In genomic region chr5:150454492-150455229, GRCh38 we compare ENCODE assay signal across 25 cellular contexts. TPM values are rescaled to one million over a fixed set of nuclear protein-coding genes. Genes with fewer than 3 reads are reported as not detected.
"Had no signal": no experiment of that assay in that cellular context is flagged by ENCODE, and none has a peak within 500 bp of the region (broad histone marks: within the 10 kb centered on the region; RNA-seq: fewer than 3 reads in every experiment).

No MANE protein-coding gene starts in this region.

- H2AFZ ChIP-seq: hepatocyte, neural progenitor cell had no signal

- H3K27me3 ChIP-seq: colonic mucosa, dorsolateral prefrontal cortex, hepatocyte, neural progenitor cell, tibial artery had no signal

- H3K4me3 Mint-ChIP-seq: activated CD4-positive, alpha-beta memory T cell treated with anti-CD3 and anti-CD28 coated beads, Interleukin-2, amount 10 ng/mL, durations not matched to agents 7 days and 5 days; activated CD4-positive, alpha-beta T cell treated with anti-CD3 and anti-CD28 coated beads, Interleukin-2, amount 10 ng/mL, durations not matched to agents 24 days and 14 days; activated naive CD4-positive, alpha-beta T cell treated with anti-CD3 and anti-CD28 coated beads, Interleukin-2, amount 10 ng/mL, durations not matched to agents 7 days and 5 days; activated T-cell treated with anti-CD3 and anti-CD28 coated beads, Interleukin-2, amount 50 U/mL, for 72 hours; effector memory CD8-positive, alpha-beta T cell; immature natural killer cell; mesothelial cell of epicardium; naive thymus-derived CD8-positive, alpha-beta T cell; neural progenitor cell; stimulated activated naive CD8-positive, alpha-beta T cell treated with anti-CD3 and anti-CD28 coated beads, Interleukin-15, Interleukin-2, amounts not matched to agents 100 ng/mL and 50 ng/mL, for 24 hours had no signal

- H3K36me3 Mint-ChIP-seq: activated naive CD4-positive, alpha-beta T cell treated with anti-CD3 and anti-CD28 coated beads, Interleukin-2, amount 10 ng/mL, durations not matched to agents 7 days and 5 days; immature natural killer cell; naive thymus-derived CD8-positive, alpha-beta T cell; neural progenitor cell had no signal

- H3K9me3 Mint-ChIP-seq: activated CD4-positive, alpha-beta memory T cell treated with anti-CD3 and anti-CD28 coated beads, Interleukin-2, amount 10 ng/mL, durations not matched to agents 7 days and 5 days; activated CD4-positive, alpha-beta T cell treated with anti-CD3 and anti-CD28 coated beads, Interleukin-2, amount 10 ng/mL, durations not matched to agents 24 days and 14 days; activated T-cell treated with anti-CD3 and anti-CD28 coated beads, Interleukin-2, amount 50 U/mL, for 72 hours; effector memory CD8-positive, alpha-beta T cell; immature natural killer cell; stimulated activated naive CD8-positive, alpha-beta T cell treated with anti-CD3 and anti-CD28 coated beads, Interleukin-15, Interleukin-2, amounts not matched to agents 100 ng/mL and 50 ng/mL, for 24 hours had no signal

- H3K9ac ChIP-seq: neural progenitor cell had no signal

- H3K4me1 Mint-ChIP-seq: mesothelial cell of epicardium had no signal

- H3K79me2 ChIP-seq: hepatocyte had no signal

- ATAC-seq: activated CD4-positive, CD25-positive, alpha-beta regulatory T cell treated with anti-CD3 and anti-CD28 coated beads, Interleukin-2, amount 50 U/mL, for 24 hours; activated T-cell treated with anti-CD3 and anti-CD28 coated beads, Interleukin-2, amount 50 U/mL, for 72 hours; effector memory CD8-positive, alpha-beta T cell; esophagus mucosa; left lobe of liver; naive thymus-derived CD8-positive, alpha-beta T cell had no signal

- H3K27me3 Mint-ChIP-seq: activated CD4-positive, alpha-beta memory T cell treated with anti-CD3 and anti-CD28 coated beads, Interleukin-2, amount 10 ng/mL, durations not matched to agents 7 days and 5 days; activated CD4-positive, alpha-beta T cell treated with anti-CD3 and anti-CD28 coated beads, Interleukin-2, amount 10 ng/mL, durations not matched to agents 24 days and 14 days; activated naive CD4-positive, alpha-beta T cell treated with anti-CD3 and anti-CD28 coated beads, Interleukin-2, amount 10 ng/mL, durations not matched to agents 7 days and 5 days; effector memory CD8-positive, alpha-beta T cell; naive thymus-derived CD8-positive, alpha-beta T cell; progenitor cell of endocrine pancreas; stimulated activated naive CD8-positive, alpha-beta T cell treated with anti-CD3 and anti-CD28 coated beads, Interleukin-15, Interleukin-2, amounts not matched to agents 100 ng/mL and 50 ng/mL, for 24 hours had no signal

- H3K4me1 ChIP-seq: colonic mucosa, neural progenitor cell had no signal

- H3K27ac Mint-ChIP-seq: activated CD4-positive, alpha-beta memory T cell treated with anti-CD3 and anti-CD28 coated beads, Interleukin-2, amount 10 ng/mL, durations not matched to agents 7 days and 5 days; activated CD4-positive, alpha-beta T cell treated with anti-CD3 and anti-CD28 coated beads, Interleukin-2, amount 10 ng/mL, durations not matched to agents 24 days and 14 days; activated naive CD4-positive, alpha-beta T cell treated with anti-CD3 and anti-CD28 coated beads, Interleukin-2, amount 10 ng/mL, durations not matched to agents 7 days and 5 days; activated T-cell treated with anti-CD3 and anti-CD28 coated beads, Interleukin-2, amount 50 U/mL, for 72 hours; effector memory CD8-positive, alpha-beta T cell; immature natural killer cell; mesothelial cell of epicardium; naive thymus-derived CD8-positive, alpha-beta T cell; neural progenitor cell; progenitor cell of endocrine pancreas; stimulated activated naive CD8-positive, alpha-beta T cell treated with anti-CD3 and anti-CD28 coated beads, Interleukin-15, Interleukin-2, amounts not matched to agents 100 ng/mL and 50 ng/mL, for 24 hours had no signal

- H3K36me3 ChIP-seq: colonic mucosa, neural progenitor cell, tibial artery had no signal

- H3K4me2 ChIP-seq: hepatocyte, neural progenitor cell had no signal

- H3K9me3 ChIP-seq: colonic mucosa, tibial artery had no signal

- H3K4me3 ChIP-seq: colonic mucosa, dorsolateral prefrontal cortex, hepatocyte, lung, neural progenitor cell, tibial artery had no signal

- DNase-seq: activated CD4-positive, alpha-beta memory T cell treated with anti-CD3 and anti-CD28 coated beads, Interleukin-2, amount 10 ng/mL, durations not matched to agents 7 days and 5 days; activated CD4-positive, alpha-beta T cell treated with anti-CD3 and anti-CD28 coated beads, Interleukin-2, amount 10 ng/mL, durations not matched to agents 24 days and 14 days; activated effector memory CD4-positive, alpha-beta T cell treated with anti-CD3 and anti-CD28 coated beads, Interleukin-2, amount 50 U/mL, for 16 hours; activated naive CD4-positive, alpha-beta T cell treated with anti-CD3 and anti-CD28 coated beads, Interleukin-2, amount 10 ng/mL, durations not matched to agents 7 days and 5 days; activated T-cell treated with anti-CD3 and anti-CD28 coated beads, Interleukin-2, amount 50 U/mL, for 72 hours; colonic mucosa; dorsolateral prefrontal cortex; effector memory CD8-positive, alpha-beta T cell; foreskin melanocyte; glutamatergic neuron; immature natural killer cell; naive thymus-derived CD8-positive, alpha-beta T cell; retina; stimulated activated CD4-positive, alpha-beta T cell treated with anti-CD3 and anti-CD28 coated beads, Interleukin-4, amount 100 ng/mL, for 4 hours; tibial artery had no signal

- H3K27ac ChIP-seq: colonic mucosa, dorsolateral prefrontal cortex, neural progenitor cell, tibial artery had no signal

RNA-seq across cellular contexts. Expression of gene CD74, which starts 42.0 kb away (rescaled TPM):
- total RNA-seq: osteocyte had no signal
